In genomic region chr4:73593631-73594241, GRCh38 we compare ENCODE assay signal across 8 cellular contexts. TPM values are rescaled to one million over a fixed set of nuclear protein-coding genes. Genes with fewer than 3 reads are reported as not detected.
DNase-seq lines count a peak whose midpoint lies in the region; ATAC-seq and TF ChIP-seq lines count a peak whose summit lies in the region.

No MANE protein-coding gene starts in this region.

- H4K20me1 ChIP-seq in H9 (ENCODE audit: control insufficient read depth, insufficient read depth, insufficient read length) (no peaks in the 10 kb centered on the region), SU-DHL-6 (ENCODE audit: low read depth, low read length) (no peaks in the 10 kb centered on the region), hepatocyte (ENCODE audit: insufficient read depth, poor library complexity, severe bottlenecking) (no peaks in the 10 kb centered on the region)

- peaks cover 7 to 8% of the 10 kb centered on the region in 2 experiments for H3K4me1 Mint-ChIP-seq in H9

- no peak for DNase-seq in AG04450 (ENCODE audit: low read depth, low spot score)
- no peak for DNase-seq in H9
- DNase-seq in hepatocyte (ENCODE audit: low spot score): peak; percentile 53
- DNase-seq in NK-92 (lab: John Stamatoyannopoulos, UW; ENCODE audit: unreplicated experiment): no peak
- DNase-seq in mesenteric fat pad (ENCODE audit: low spot score): no peak
- DNase-seq in stimulated activated CD4-positive, alpha-beta T cell treated with anti-CD3 and anti-CD28 coated beads, Interleukin-4, amount 100 ng/mL, for 4 hours: no peak

- H3K27ac ChIP-seq in AG04450 (ENCODE audit: low read depth, low read length) (no peak overlapping the region), H9 (ENCODE audit: insufficient read length, low read depth, low read length) (no peak overlapping the region), SU-DHL-6 (ENCODE audit: low read depth, low read length) (peak overlapping the region; percentile 100), hepatocyte (no peak overlapping the region)

- H2BK5ac ChIP-seq in H9 (ENCODE audit: insufficient read length, low read length): no peak overlapping the region

- TF ChIP-seq CTCF in AG04450 (IDR thresholded peaks at IDR 0.05; ENCODE audit: low read depth, low read length) (peak; percentile 63), H9 (conservative IDR thresholded peaks at IDR 0.05) (peak; percentile 73), SU-DHL-6 (IDR thresholded peaks at IDR 0.05; ENCODE audit: insufficient read depth, low read length, poor library complexity, severe bottlenecking) (peak; percentile 32), hepatocyte (IDR thresholded peaks at IDR 0.05; ENCODE audit: poor library complexity) (peak; percentile 69)

- no peak overlapping the region for H3K4me2 ChIP-seq in H9 (ENCODE audit: insufficient read depth, insufficient read length, low read length)
- peak overlapping the region; percentile 66 for H3K4me2 ChIP-seq in SU-DHL-6 (ENCODE audit: low read depth, low read length, poor library complexity, severe bottlenecking)
- no peak overlapping the region for H3K4me2 ChIP-seq in hepatocyte

- no peak overlapping the region for H4K91ac ChIP-seq in H9 (ENCODE audit: insufficient read length, low read depth, low read length)

- H3K9me2 ChIP-seq in SU-DHL-6 (replicated peaks; ENCODE audit: insufficient read depth, low read length) (no peaks in the 10 kb centered on the region), hepatocyte (replicated peaks; ENCODE audit: insufficient read depth) (no peaks in the 10 kb centered on the region)

- H3K36me3 ChIP-seq in SU-DHL-6 (ENCODE audit: low read length) (no peaks in the 10 kb centered on the region), hepatocyte (replicated peaks; ENCODE audit: insufficient read depth, low read depth) (no peaks in the 10 kb centered on the region)

- no peaks in the 10 kb centered on the region for H3K36me3 Mint-ChIP-seq in H9 (ENCODE audit: insufficient read depth in 1 of 3, low read depth in 3 of 3)

- H3K27me3 ChIP-seq in AG04450 (ENCODE audit: control insufficient read depth, insufficient read depth, low read length): no peaks in the 10 kb centered on the region
- H3K27me3 ChIP-seq in H9 (ENCODE audit: insufficient read depth, low read length): no peaks in the 10 kb centered on the region
- H3K27me3 ChIP-seq in SU-DHL-6 (ENCODE audit: low read length): no peaks in the 10 kb centered on the region
- H3K27me3 ChIP-seq in hepatocyte: no peaks in the 10 kb centered on the region

- H3K56ac ChIP-seq in H9 (ENCODE audit: insufficient read length, low read depth, low read length): no peak overlapping the region

- H3K23me2 ChIP-seq in H9 (ENCODE audit: insufficient read length, low read depth, low read length, poor library complexity, severe bottlenecking): no peaks in the 10 kb centered on the region

- no peak overlapping the region for H2BK12ac ChIP-seq in H9 (ENCODE audit: insufficient read length, low read depth, low read length)

- 100% methylated on average over 3 of the region's 6 CpGs for WGBS in H9 (ENCODE audit: extremely low coverage, insufficient read length, low lambda C conversion rate)
- 88% methylated on average over 6 of the region's 6 CpGs for WGBS in hepatocyte (ENCODE audit: low lambda C conversion rate, missing lambda C conversion rate)

- no peaks in the 10 kb centered on the region for H3K79me1 ChIP-seq in H9 (ENCODE audit: insufficient read depth, low read depth, low read length, poor library complexity, severe bottlenecking)

- H3K9ac ChIP-seq in H9 (ENCODE audit: extremely low read depth, insufficient read length, low read length) (no peak overlapping the region), SU-DHL-6 (ENCODE audit: low read length) (peak overlapping the region; percentile 51)

- H2AFZ ChIP-seq in H9 (ENCODE audit: low read length): no peak overlapping the region
- H2AFZ ChIP-seq in SU-DHL-6 (ENCODE audit: low read depth, low read length, severe bottlenecking): peak overlapping the region; percentile 3
- H2AFZ ChIP-seq in hepatocyte: no peak overlapping the region

- H2BK15ac ChIP-seq in H9 (ENCODE audit: low read depth, low read length): no peak overlapping the region

- H3K9me3 ChIP-seq in AG04450 (ENCODE audit: control insufficient read depth, insufficient read depth, low read length) (no peaks in the 10 kb centered on the region), H9 (ENCODE audit: control insufficient read depth, low read depth, low read length) (no peaks in the 10 kb centered on the region), SU-DHL-6 (ENCODE audit: insufficient read depth, low read length) (no peaks in the 10 kb centered on the region), hepatocyte (ENCODE audit: low read depth) (no peaks in the 10 kb centered on the region)

- H3K27ac Mint-ChIP-seq in H9: no peak overlapping the region

- H3K23ac ChIP-seq in H9 (ENCODE audit: insufficient read length, low read depth, low read length): no peak overlapping the region

- POLR2A ChIA-PET in AG04450 (lab: Yijun Ruan, JAX): interaction anchor here (0.7 kb wide), 1 partner anchor 451 kb away, joined by 3 read pairs; no protein-coding TSS in a partner anchor

- H3K4ac ChIP-seq in H9 (ENCODE audit: low read depth, low read length): no peak overlapping the region

- no peak overlapping the region for H4K8ac ChIP-seq in H9 (replicated peaks; ENCODE audit: insufficient read length, low read depth, low read length)

- H3K27me3 Mint-ChIP-seq in H9 (ENCODE audit: low read depth): no peaks in the 10 kb centered on the region

- H3K4me3 Mint-ChIP-seq in H9: no peak overlapping the region

- no peak for ATAC-seq in GM18520 (IDR thresholded peaks at IDR 0.05; ENCODE audit: unreplicated experiment)

- H3K79me2 ChIP-seq in H9 (ENCODE audit: insufficient read depth, low read length): no peaks in the 10 kb centered on the region
- no peaks in the 10 kb centered on the region for H3K79me2 ChIP-seq in SU-DHL-6 (ENCODE audit: insufficient read depth, low read length)
- H3K79me2 ChIP-seq in hepatocyte: no peaks in the 10 kb centered on the region

- H2BK20ac ChIP-seq in H9 (ENCODE audit: low read depth, low read length, poor library complexity, severe bottlenecking): no peak overlapping the region

- no peaks in the 10 kb centered on the region for H3K4me1 ChIP-seq in H9 (ENCODE audit: insufficient read depth, low read length)
- peaks cover 16% of the 10 kb centered on the region for H3K4me1 ChIP-seq in hepatocyte (ENCODE audit: insufficient read depth)

- H3K18ac ChIP-seq in H9 (ENCODE audit: insufficient read length, low read depth, low read length): no peak overlapping the region

- no peak overlapping the region for H4K5ac ChIP-seq in H9 (ENCODE audit: insufficient read length, low read depth, low read length)

- CTCF ChIA-PET in AG04450 (lab: Charles Lee): interaction anchor here (0.7 to 5.8 kb wide), 26 partner anchors 8 to 541 kb away, joined by 3 to 80 read pairs (median 5); no protein-coding TSS in a partner anchor

- H2AK5ac ChIP-seq in H9 (ENCODE audit: insufficient read length, low read length): no peak overlapping the region

- peaks cover 49% of the 10 kb centered on the region for H3F3A ChIP-seq in SU-DHL-6 (ENCODE audit: insufficient read depth)

- H3K4me3 ChIP-seq in AG04450 (ENCODE audit: low read depth, low read length): no peak overlapping the region
- peak overlapping the region; percentile 26 for H3K4me3 ChIP-seq in SU-DHL-6 (ENCODE audit: insufficient read depth, low read length, poor library complexity, severe bottlenecking)
- no peak overlapping the region for H3K4me3 ChIP-seq in hepatocyte

- H3K9me3 Mint-ChIP-seq in H9: peaks cover 0 to 6% of the 10 kb centered on the region in 2 experiments; a peak in 3 of 5 replicates

- H2BK120ac ChIP-seq in H9 (ENCODE audit: low read depth, low read length, poor library complexity, severe bottlenecking): no peak overlapping the region

- H3T11ph ChIP-seq in H9 (ENCODE audit: low read length): no peak overlapping the region

- H3K14ac ChIP-seq in H9 (ENCODE audit: insufficient read depth, low read length): no peak overlapping the region

RNA-seq across cellular contexts. Expression of gene RASSF6, which starts 26.5 kb away (rescaled TPM):
- polyA plus RNA-seq in AG04450 (2011; rRNA removed): 0.06 and 0.07 TPM in 2 replicates
- polyA minus RNA-seq in AG04450 (2011; rRNA and poly(A)+ RNA removed): not detected in 2 replicates
- 0.15 and 0.22 TPM in 2 replicates for total RNA-seq in H9 (2021)
- total RNA-seq in hepatocyte: 6.0 and 6.5 TPM in 2 replicates
- 2.1 and 3.0 TPM in 2 replicates for polyA plus RNA-seq in hepatocyte
- not detected for total RNA-seq in mesenteric fat pad
